Comparison of ENCODE assay signal across 19 cellular contexts in genomic region chr13:85772379-85772778, GRCh38. TPM values are rescaled to one million over a fixed set of nuclear protein-coding genes. Genes with fewer than 3 reads are reported as not detected.
DNase-seq lines count a peak whose midpoint lies in the region; ATAC-seq and TF ChIP-seq lines count a peak whose summit lies in the region.
"Had no signal": no experiment of that assay in that cellular context is flagged by ENCODE, and none has a peak within 500 bp of the region (broad histone marks: within the 10 kb centered on the region; RNA-seq: fewer than 3 reads in every experiment).

No MANE protein-coding gene starts in this region.

- no peaks in the 10 kb centered on the region for H3F3A ChIP-seq in GM23338 (replicated peaks; ENCODE audit: low read depth)

- no peak for ATAC-seq in GM23338
- ATAC-seq in gastrocnemius medialis, result no peak
- ATAC-seq in HG03108 (IDR thresholded peaks at IDR 0.05; ENCODE audit: unreplicated experiment), result no peak
- ATAC-seq: activated T-cell treated with anti-CD3 and anti-CD28 coated beads, Interleukin-2, amount 50 U/mL, for 72 hours; Right ventricle myocardium inferior; stimulated activated naive CD8-positive, alpha-beta T cell treated with anti-CD3 and anti-CD28 coated beads, Interleukin-15, Interleukin-2, amounts not matched to agents 100 U/mL and 50 U/mL, for 24 hours had no signal

- H3K9me3 ChIP-seq in adrenal gland (replicated peaks in 1 of 3) (no peaks in the 10 kb centered on the region), gastrocnemius medialis (no peaks in the 10 kb centered on the region)

- 0 out of 2 replicates have a peak overlapping the region, but pooled peaks have one; percentile 36 for H3K27ac Mint-ChIP-seq in GM23338
- H3K27ac Mint-ChIP-seq: activated T-cell treated with anti-CD3 and anti-CD28 coated beads, Interleukin-2, amount 50 U/mL, for 72 hours had no signal

- H3K27me3 ChIP-seq in GM23338 (ENCODE audit: insufficient read depth), result no peaks in the 10 kb centered on the region
- no peaks in the 10 kb centered on the region for H3K27me3 ChIP-seq in adrenal gland
- no peaks in the 10 kb centered on the region for H3K27me3 ChIP-seq in gastrocnemius medialis

- H3K27me3 Mint-ChIP-seq in GM23338 (ENCODE audit: insufficient read depth, low read depth, poor library complexity), result no peaks in the 10 kb centered on the region

- H4K20me1 ChIP-seq in GM23338 (replicated peaks; ENCODE audit: insufficient read depth), result no peaks in the 10 kb centered on the region

- no peak for TF ChIP-seq POLR2A in adrenal gland (IDR thresholded peaks at IDR 0.05)
- TF ChIP-seq POLR2A in gastrocnemius medialis (IDR thresholded peaks at IDR 0.05), result no peak

- 0 out of 2 replicates have a peak, but pooled peaks cover 6% of the 10 kb centered on the region for H3K4me1 ChIP-seq in GM23338 (ENCODE audit: insufficient read depth)
- H3K4me1 ChIP-seq in adrenal gland (replicated peaks in 1 of 2), result no peaks in the 10 kb centered on the region
- no peaks in the 10 kb centered on the region for H3K4me1 ChIP-seq in gastrocnemius medialis
- H3K4me1 ChIP-seq: left ventricle myocardium inferior had no signal

- CTCF ChIA-PET in GM10248 (lab: Yijun Ruan, JAX), result no interaction called here

- H2AFZ ChIP-seq in GM23338, result no peak overlapping the region

- intact Hi-C loops in adrenal gland (cut with DNase I), result no loop called here
- intact Hi-C loops in gastrocnemius medialis (cut with DNase I; ENCODE audit: low total_unique reads), result no loop called here

- TF ChIP-seq CTCF in GM23338 (conservative IDR thresholded peaks at IDR 0.05; ENCODE audit: low read depth in 2 of 2) (no peak), adrenal gland (IDR thresholded peaks at IDR 0.05) (no peak), gastrocnemius medialis (IDR thresholded peaks at IDR 0.05 in 4 of 5, conservative IDR thresholded peaks at IDR 0.05 in 1 of 5) (no peak), GM10248 (IDR thresholded peaks at IDR 0.05; ENCODE audit: control extremely low read depth, extremely low read depth, low read depth, missing control alignments) (no peak)

- H3K27ac ChIP-seq in GM23338 (ENCODE audit: low read depth) (no peak overlapping the region), adrenal gland (no peak overlapping the region), gastrocnemius medialis (no peak overlapping the region)
- H3K27ac ChIP-seq: left ventricle myocardium inferior had no signal

- H3K36me3 ChIP-seq in GM23338 (ENCODE audit: insufficient read depth), result no peaks in the 10 kb centered on the region
- no peaks in the 10 kb centered on the region for H3K36me3 ChIP-seq in adrenal gland (replicated peaks in 1 of 2)
- no peaks in the 10 kb centered on the region for H3K36me3 ChIP-seq in gastrocnemius medialis
- H3K36me3 ChIP-seq: left ventricle myocardium inferior had no signal

- H3K4me3 Mint-ChIP-seq in GM23338, result no peak overlapping the region
- H3K4me3 Mint-ChIP-seq: activated T-cell treated with anti-CD3 and anti-CD28 coated beads, Interleukin-2, amount 50 U/mL, for 72 hours had no signal

- H3K4me1 Mint-ChIP-seq in GM23338, result peaks cover 9% of the 10 kb centered on the region; the same call in 2 of the 3 replicates

- H3K36me3 Mint-ChIP-seq in GM23338 (ENCODE audit: low read depth), result peaks cover 15% of the 10 kb centered on the region; the same call in 2 of the 3 replicates

- H3K4me3 ChIP-seq in GM23338 (no peak overlapping the region), adrenal gland (no peak overlapping the region), gastrocnemius medialis (no peak overlapping the region)
- H3K4me3 ChIP-seq: left ventricle myocardium inferior had no signal

- DNase-seq in GM23338 (ENCODE audit: low spot score) (no peak), NOMO-1 (lab: John Stamatoyannopoulos, UW; ENCODE audit: unreplicated experiment in 2 of 2) (peak; percentile 50 to 96), adrenal gland (peak in 5 of 7 donors; percentile 14 to 48 (median 21)), non-pigmented ciliary epithelial cell (ENCODE audit: low read depth) (peak; percentile 4), gastrocnemius medialis (no peak), GM10248 (ENCODE audit: extremely low spot score) (no peak)
- DNase-seq: activated CD4-positive, alpha-beta T cell treated with anti-CD3 and anti-CD28 coated beads for 4 hours; activated T-cell treated with anti-CD3 and anti-CD28 coated beads, Interleukin-2, amount 50 U/mL, for 72 hours; amygdala; cortex of kidney; left ventricle myocardium inferior; NCI-H2029; small intestine; stimulated activated naive CD8-positive, alpha-beta T cell treated with anti-CD3 and anti-CD28 coated beads, Interleukin-15, Interleukin-2, amounts not matched to agents 100 U/mL and 50 U/mL, for 24 hours had no signal

- WGBS in adrenal gland, 4 donors, result 33 to 51% (median 44%) methylated on average over 3 of the region's 3 CpGs

- POLR2A ChIA-PET in GM10248 (lab: Yijun Ruan, JAX), result no interaction called here

- in situ Hi-C loops in gastrocnemius medialis (cut with MboI; ENCODE audit: low sequenced_read_pairs in 4 of 4), result no loop called here

- H3K4me2 ChIP-seq in GM23338, result no peak overlapping the region

- no peaks in the 10 kb centered on the region for H3K79me2 ChIP-seq in GM23338 (replicated peaks; ENCODE audit: insufficient read depth)

- H3K9me3 Mint-ChIP-seq in GM23338, result peaks cover 6% of the 10 kb centered on the region; the same call in 1 of the 3 replicates
- H3K9me3 Mint-ChIP-seq: activated T-cell treated with anti-CD3 and anti-CD28 coated beads, Interleukin-2, amount 50 U/mL, for 72 hours had no signal

- H3K9me2 ChIP-seq in GM23338 (ENCODE audit: insufficient read depth), result no peaks in the 10 kb centered on the region

TF ChIP-seq in GM23338, 12 proteins besides CTCF, POLR2A, EP300 and RAD21:
- TF ChIP-seq NANOG (IDR thresholded peaks at IDR 0.05; ENCODE audit: borderline replicate concordance), result no peak
- TF ChIP-seq, protein P1, sequence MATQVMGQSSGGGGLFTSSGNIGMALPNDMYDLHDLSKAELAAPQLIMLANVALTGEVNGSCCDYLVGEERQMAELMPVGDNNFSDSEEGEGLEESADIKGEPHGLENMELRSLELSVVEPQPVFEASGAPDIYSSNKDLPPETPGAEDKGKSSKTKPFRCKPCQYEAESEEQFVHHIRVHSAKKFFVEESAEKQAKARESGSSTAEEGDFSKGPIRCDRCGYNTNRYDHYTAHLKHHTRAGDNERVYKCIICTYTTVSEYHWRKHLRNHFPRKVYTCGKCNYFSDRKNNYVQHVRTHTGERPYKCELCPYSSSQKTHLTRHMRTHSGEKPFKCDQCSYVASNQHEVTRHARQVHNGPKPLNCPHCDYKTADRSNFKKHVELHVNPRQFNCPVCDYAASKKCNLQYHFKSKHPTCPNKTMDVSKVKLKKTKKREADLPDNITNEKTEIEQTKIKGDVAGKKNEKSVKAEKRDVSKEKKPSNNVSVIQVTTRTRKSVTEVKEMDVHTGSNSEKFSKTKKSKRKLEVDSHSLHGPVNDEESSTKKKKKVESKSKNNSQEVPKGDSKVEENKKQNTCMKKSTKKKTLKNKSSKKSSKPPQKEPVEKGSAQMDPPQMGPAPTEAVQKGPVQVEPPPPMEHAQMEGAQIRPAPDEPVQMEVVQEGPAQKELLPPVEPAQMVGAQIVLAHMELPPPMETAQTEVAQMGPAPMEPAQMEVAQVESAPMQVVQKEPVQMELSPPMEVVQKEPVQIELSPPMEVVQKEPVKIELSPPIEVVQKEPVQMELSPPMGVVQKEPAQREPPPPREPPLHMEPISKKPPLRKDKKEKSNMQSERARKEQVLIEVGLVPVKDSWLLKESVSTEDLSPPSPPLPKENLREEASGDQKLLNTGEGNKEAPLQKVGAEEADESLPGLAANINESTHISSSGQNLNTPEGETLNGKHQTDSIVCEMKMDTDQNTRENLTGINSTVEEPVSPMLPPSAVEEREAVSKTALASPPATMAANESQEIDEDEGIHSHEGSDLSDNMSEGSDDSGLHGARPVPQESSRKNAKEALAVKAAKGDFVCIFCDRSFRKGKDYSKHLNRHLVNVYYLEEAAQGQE (IDR thresholded peaks at IDR 0.05; ENCODE audit: unreplicated experiment), result no peak
- TF ChIP-seq ZNF114 (CRISPR knock-in tag; IDR thresholded peaks at IDR 0.05), result no peak
- TF ChIP-seq CREB1 (CRISPR knock-in tag; IDR thresholded peaks at IDR 0.05; ENCODE audit: low read depth), result no peak
- TF ChIP-seq JUNB (IDR thresholded peaks at IDR 0.05; ENCODE audit: unreplicated experiment), result no peak
- TF ChIP-seq POLR2AphosphoS5 (IDR thresholded peaks at IDR 0.05; ENCODE audit: low read depth), result no peak
- TF ChIP-seq EZH2phosphoT487 (IDR thresholded peaks at IDR 0.05; ENCODE audit: unreplicated experiment), result no peak
- TF ChIP-seq ETS1 (IDR thresholded peaks at IDR 0.05), result no peak
- TF ChIP-seq ZNF331 (CRISPR knock-in tag; IDR thresholded peaks at IDR 0.05; ENCODE audit: low read depth), result no peak
- TF ChIP-seq STAT1 (IDR thresholded peaks at IDR 0.05; ENCODE audit: unreplicated experiment), result no peak

RNA-seq across cellular contexts. Expression of gene SLITRK6, which starts 26.8 kb away (rescaled TPM):
- total RNA-seq in GM23338 (2014; rRNA removed; shearing (Covaris generic)), result 0.08 and 0.45 TPM in 2 replicates
- polyA plus RNA-seq in GM23338 (2016; fragmentation: Nextera tagmentation; extraction: Ambion mirVana) (0.92 and 1.0 TPM in 2 replicates), adrenal gland (under 1 TPM; 0.10 to 0.48 (median 0.13) TPM)
- total RNA-seq in adrenal gland (1 to 10 TPM in 1 of 8 donors, under 1 TPM in 7; 0.10 to 1.0 (median 0.40) TPM), gastrocnemius medialis (not detected)
- total RNA-seq: activated T-cell treated with anti-CD3 and anti-CD28 coated beads, Interleukin-2, amount 50 U/mL, for 72 hours; LHCN-M2; myocyte; T-helper 2 cell treated with Interferon-gamma antibody and Interleukin-4, amounts not matched to agents 100 ng/mL and 5 ng/mL, for 36 hours had no signal

Comparison
In these comparisons a context has a peak if more than half of its experiments do, and no peak if none do; other contexts are left out.
1. DNase-seq: peak in NOMO-1 (2 of 2), adrenal gland (5 of 7) and non-pigmented ciliary epithelial cell (single experiment); none in GM23338 (single experiment), gastrocnemius medialis (0 of 2) and GM10248 (single experiment).